In genomic region chr17:80473701-80474100, GRCh38 we compare ENCODE assay signal across 19 cellular contexts. TPM values are rescaled to one million over a fixed set of nuclear protein-coding genes. Genes with fewer than 3 reads are reported as not detected.
A peak's percentile ranks its signal among the peaks of the same experiment; 100 is the strongest.
DNase-seq lines count a peak whose midpoint lies in the region; ATAC-seq lines count a peak whose summit lies in the region.
"Had no signal": no experiment of that assay in that cellular context is flagged by ENCODE, and none has a peak within 500 bp of the region (broad histone marks: within the 10 kb centered on the region; RNA-seq: fewer than 3 reads in every experiment).

No MANE protein-coding gene starts in this region.

- H3K18ac ChIP-seq in neuronal stem cell (ENCODE audit: low read length) (no peak overlapping the region), trophoblast cell (ENCODE audit: low read length) (no peak overlapping the region)

- peak overlapping the region; percentile 70 for H2AK5ac ChIP-seq in neuronal stem cell (ENCODE audit: low read depth, low read length)
- H2AK5ac ChIP-seq in trophoblast cell (ENCODE audit: low read length) = no peak overlapping the region

- H2BK15ac ChIP-seq in neuronal stem cell (ENCODE audit: low read length) = no peak overlapping the region

- intact Hi-C loops in activated T-helper 1 cell treated with anti-CD3 and anti-CD28 coated beads, Interleukin-12 subunit alpha, Interleukin-12 subunit beta, Interleukin-2, Interleukin-4 antibody, amounts not matched to agents 30 ng/mL and 10 ng/mL and 1 ng/mL, durations not matched to agents 14 hours and 24 hours and 36 hours (cut with micrococcal nuclease) = loop anchor here (2.0 kb wide), 1 partner anchor 19 kb away; no protein-coding TSS in a partner anchor

- H3K4me1 Mint-ChIP-seq in activated CD4-positive, alpha-beta T cell treated with anti-CD3 and anti-CD28 coated beads, Interleukin-2, amount 10 ng/mL, durations not matched to agents 7 days and 5 days = peaks cover 46% of the 10 kb centered on the region
- peaks cover 18% of the 10 kb centered on the region for H3K4me1 Mint-ChIP-seq in activated T-helper 1 cell treated with anti-CD3 and anti-CD28 coated beads, Interleukin-12 subunit alpha, Interleukin-12 subunit beta, Interleukin-2, Interleukin-4 antibody, amounts not matched to agents 30 ng/mL and 10 ng/mL and 1 ng/mL, durations not matched to agents 14 hours and 24 hours and 36 hours (ENCODE audit: low read depth)

- H3K14ac ChIP-seq in neuronal stem cell (ENCODE audit: low read length) (no peak overlapping the region), trophoblast cell (ENCODE audit: low read length) (no peak overlapping the region)

- H3K23ac ChIP-seq in neuronal stem cell (ENCODE audit: low read depth, low read length, poor library complexity) (peak overlapping the region; percentile 65), trophoblast cell (ENCODE audit: low read length) (no peak overlapping the region)

- no peak overlapping the region for H3K27ac Mint-ChIP-seq in activated CD4-positive, alpha-beta T cell treated with anti-CD3 and anti-CD28 coated beads, Interleukin-2, amount 10 ng/mL, durations not matched to agents 7 days and 5 days
- H3K27ac Mint-ChIP-seq in activated T-helper 1 cell treated with anti-CD3 and anti-CD28 coated beads, Interleukin-12 subunit alpha, Interleukin-12 subunit beta, Interleukin-2, Interleukin-4 antibody, amounts not matched to agents 30 ng/mL and 10 ng/mL and 1 ng/mL, durations not matched to agents 14 hours and 24 hours and 36 hours = no peak overlapping the region
- H3K27ac Mint-ChIP-seq: CD4-positive, alpha-beta memory T cell; HFFc6 had no signal

- H3K79me1 ChIP-seq in neuronal stem cell (ENCODE audit: low read depth, low read length) = peaks cover 4% of the 10 kb centered on the region
- H3K79me1 ChIP-seq in trophoblast cell (ENCODE audit: low read length) = no peaks in the 10 kb centered on the region

- no peak overlapping the region for H4K12ac ChIP-seq in trophoblast cell (ENCODE audit: low read depth, low read length)

- peak overlapping the region; percentile 81 for H3K4me3 Mint-ChIP-seq in activated CD4-positive, alpha-beta T cell treated with anti-CD3 and anti-CD28 coated beads, Interleukin-2, amount 10 ng/mL, durations not matched to agents 7 days and 5 days
- peak overlapping the region; percentile 30 for H3K4me3 Mint-ChIP-seq in activated T-helper 1 cell treated with anti-CD3 and anti-CD28 coated beads, Interleukin-12 subunit alpha, Interleukin-12 subunit beta, Interleukin-2, Interleukin-4 antibody, amounts not matched to agents 30 ng/mL and 10 ng/mL and 1 ng/mL, durations not matched to agents 14 hours and 24 hours and 36 hours
- H3K4me3 Mint-ChIP-seq: HFFc6 had no signal

- H4K8ac ChIP-seq in neuronal stem cell (ENCODE audit: low read depth, low read length) = no peak overlapping the region
- no peak overlapping the region for H4K8ac ChIP-seq in trophoblast cell (ENCODE audit: low read depth, low read length)

- peaks cover 34 to 98% (median 53%) of the 10 kb centered on the region in 3 experiments for H3K27me3 ChIP-seq in neuronal stem cell (ENCODE audit: control insufficient read depth in 3 of 3, insufficient read depth in 3 of 3, low read depth in 1 of 3, low read length in 3 of 3)
- H3K27me3 ChIP-seq in trophoblast cell (ENCODE audit: insufficient read depth, low read length) = peaks cover 60% of the 10 kb centered on the region

- H3K9ac ChIP-seq in neuronal stem cell (ENCODE audit: low read depth, low read length, poor library complexity) (no peak overlapping the region), trophoblast cell (ENCODE audit: low read length) (no peak overlapping the region)

- WGBS in neuronal stem cell (ENCODE audit: extremely low coverage in 2 of 2, insufficient read length in 2 of 2, insufficient replicate concordance in 1 of 2), 2 donors = no CpG with 5 or more reads among the region's 7 CpGs
- no CpG with 5 or more reads among the region's 7 CpGs for WGBS in trophoblast cell (ENCODE audit: extremely low coverage, insufficient coverage, insufficient read length)

- CTCF ChIA-PET in activated CD4-positive, alpha-beta T cell treated with anti-CD3 and anti-CD28 coated beads, Interleukin-2, amount 10 ng/mL, durations not matched to agents 7 days and 5 days (lab: Charles Lee) = interaction anchor here (0.8 to 1.1 kb wide), 3 partner anchors 19 to 428 kb away, joined by 3 read pairs; no protein-coding TSS in a partner anchor

- H3K79me2 ChIP-seq in trophoblast cell (ENCODE audit: control insufficient read depth, insufficient read depth, low read length, poor library complexity) = no peaks in the 10 kb centered on the region

- H3K9me3 ChIP-seq in neuronal stem cell (replicated peaks in 1 of 2; ENCODE audit: control insufficient read depth in 2 of 2, insufficient read depth in 1 of 2, low read depth in 1 of 2, low read length in 2 of 2) (peaks cover 0 to 3% of the 10 kb centered on the region in 2 donors), trophoblast cell (ENCODE audit: insufficient read depth, low read depth, low read length) (peaks cover 7% of the 10 kb centered on the region)

- H3K4me3 ChIP-seq in neuronal stem cell (ENCODE audit: low read length in 2 of 2) (peak overlapping the region in 1 of 2 donors; percentile 30), trophoblast cell (ENCODE audit: low read depth, low read length) (no peak overlapping the region)
- H3K4me3 ChIP-seq: GM12878, PC-9 had no signal

- no peak for DNase-seq in activated CD4-positive, alpha-beta T cell treated with anti-CD3 and anti-CD28 coated beads, Interleukin-2, amount 10 ng/mL, durations not matched to agents 7 days and 5 days
- no peak for DNase-seq in activated CD4-positive, alpha-beta T cell treated with anti-CD3 and anti-CD28 coated beads for 1 hour
- no peak for DNase-seq in activated T-helper 1 cell treated with anti-CD3 and anti-CD28 coated beads, Interleukin-12 subunit alpha, Interleukin-12 subunit beta, Interleukin-2, Interleukin-4 antibody, amounts not matched to agents 30 ng/mL and 10 ng/mL and 1 ng/mL, durations not matched to agents 14 hours and 24 hours and 36 hours (ENCODE audit: low spot score)
- DNase-seq in neuronal stem cell (ENCODE audit: low spot score) (no peak), NOMO-1 (lab: John Stamatoyannopoulos, UW; ENCODE audit: unreplicated experiment in 2 of 2) (no peak), trophoblast cell (no peak)
- DNase-seq: HFFc6, Karpas-422, MM.1S, NCI-H1092 treated with DMSO at 0.1 percent for 48 hours, NCI-H146, NCI-H2029 treated with DMSO at 0.1 percent for 48 hours, NCI-H2171, NCI-H526, PC-9 had no signal

- H3K36me3 ChIP-seq in neuronal stem cell (replicated peaks in 1 of 2; ENCODE audit: control insufficient read depth in 2 of 2, insufficient read depth in 2 of 2, low read length in 2 of 2) (no peaks in the 10 kb centered on the region), trophoblast cell (ENCODE audit: control insufficient read depth in 1 of 2, insufficient read depth in 2 of 2, low read length in 2 of 2) (no peaks in the 10 kb centered on the region)

- H4K91ac ChIP-seq in neuronal stem cell (ENCODE audit: low read depth, low read length, poor library complexity) (no peak overlapping the region), trophoblast cell (ENCODE audit: low read depth, low read length) (no peak overlapping the region)

- H2AFZ ChIP-seq in neuronal stem cell (ENCODE audit: low read length) (no peak overlapping the region), trophoblast cell (ENCODE audit: insufficient read depth, low read length, poor library complexity) (no peak overlapping the region)
- H2AFZ ChIP-seq: PC-9 had no signal

- H2BK12ac ChIP-seq in neuronal stem cell (ENCODE audit: low read length) (no peak overlapping the region), trophoblast cell (ENCODE audit: low read length) (no peak overlapping the region)

- H3K9me3 Mint-ChIP-seq in activated CD4-positive, alpha-beta T cell treated with anti-CD3 and anti-CD28 coated beads, Interleukin-2, amount 10 ng/mL, durations not matched to agents 7 days and 5 days = no peaks in the 10 kb centered on the region
- no peaks in the 10 kb centered on the region for H3K9me3 Mint-ChIP-seq in activated T-helper 1 cell treated with anti-CD3 and anti-CD28 coated beads, Interleukin-12 subunit alpha, Interleukin-12 subunit beta, Interleukin-2, Interleukin-4 antibody, amounts not matched to agents 30 ng/mL and 10 ng/mL and 1 ng/mL, durations not matched to agents 14 hours and 24 hours and 36 hours
- H3K9me3 Mint-ChIP-seq: CD4-positive, alpha-beta memory T cell; HFFc6; IgD-negative memory B cell had no signal

- peaks cover 10 to 17% of the 10 kb centered on the region in 2 donors for H3K4me1 ChIP-seq in neuronal stem cell (ENCODE audit: control insufficient read depth in 2 of 2, insufficient read depth in 1 of 2, low read depth in 1 of 2, low read length in 2 of 2)
- peaks cover 3 to 4% of the 10 kb centered on the region in 2 experiments for H3K4me1 ChIP-seq in trophoblast cell (ENCODE audit: control insufficient read depth in 1 of 2, insufficient read depth in 2 of 2, low read length in 2 of 2)

- H2BK120ac ChIP-seq in neuronal stem cell (ENCODE audit: low read depth, low read length) = no peak overlapping the region
- no peak overlapping the region for H2BK120ac ChIP-seq in trophoblast cell (ENCODE audit: insufficient read depth, low read length, poor library complexity)

- ATAC-seq in HG03442 (IDR thresholded peaks at IDR 0.05; ENCODE audit: unreplicated experiment) = no peak
- ATAC-seq: GM12878 had no signal

- no peak overlapping the region for H3K4me2 ChIP-seq in neuronal stem cell (ENCODE audit: insufficient read depth, low read length, poor library complexity, severe bottlenecking)
- no peak overlapping the region for H3K4me2 ChIP-seq in trophoblast cell (ENCODE audit: low read length)

- H2BK5ac ChIP-seq in neuronal stem cell (ENCODE audit: low read length) = no peak overlapping the region
- no peak overlapping the region for H2BK5ac ChIP-seq in trophoblast cell (ENCODE audit: low read depth, low read length, poor library complexity)

- peaks cover 21% of the 10 kb centered on the region for H3K27me3 Mint-ChIP-seq in activated CD4-positive, alpha-beta T cell treated with anti-CD3 and anti-CD28 coated beads, Interleukin-2, amount 10 ng/mL, durations not matched to agents 7 days and 5 days
- peaks cover 24% of the 10 kb centered on the region for H3K27me3 Mint-ChIP-seq in activated T-helper 1 cell treated with anti-CD3 and anti-CD28 coated beads, Interleukin-12 subunit alpha, Interleukin-12 subunit beta, Interleukin-2, Interleukin-4 antibody, amounts not matched to agents 30 ng/mL and 10 ng/mL and 1 ng/mL, durations not matched to agents 14 hours and 24 hours and 36 hours (ENCODE audit: insufficient read depth)

- peaks cover 34% of the 10 kb centered on the region for H3K36me3 Mint-ChIP-seq in activated CD4-positive, alpha-beta T cell treated with anti-CD3 and anti-CD28 coated beads, Interleukin-2, amount 10 ng/mL, durations not matched to agents 7 days and 5 days (ENCODE audit: low read depth)
- H3K36me3 Mint-ChIP-seq in activated T-helper 1 cell treated with anti-CD3 and anti-CD28 coated beads, Interleukin-12 subunit alpha, Interleukin-12 subunit beta, Interleukin-2, Interleukin-4 antibody, amounts not matched to agents 30 ng/mL and 10 ng/mL and 1 ng/mL, durations not matched to agents 14 hours and 24 hours and 36 hours (ENCODE audit: low read depth) = peaks cover 21% of the 10 kb centered on the region
- H3K36me3 Mint-ChIP-seq: CD4-positive, alpha-beta memory T cell; IgD-negative memory B cell had no signal

- H3K27ac ChIP-seq in neuronal stem cell (replicated peaks; ENCODE audit: low read length) (no peak overlapping the region), trophoblast cell (ENCODE audit: low read depth, low read length) (no peak overlapping the region)
- H3K27ac ChIP-seq: PC-9 had no signal

- H3K4ac ChIP-seq in neuronal stem cell (ENCODE audit: low read length) = no peak overlapping the region
- H3K4ac ChIP-seq in trophoblast cell (ENCODE audit: low read depth, low read length) = no peak overlapping the region

- POLR2A ChIA-PET in activated CD4-positive, alpha-beta T cell treated with anti-CD3 and anti-CD28 coated beads, Interleukin-2, amount 10 ng/mL, durations not matched to agents 7 days and 5 days (lab: Charles Lee) = no interaction called here

RNA-seq across cellular contexts. Expression of gene NPTX1, which starts 2.7 kb away (rescaled TPM):
- 10 to 100 TPM; 85.8 to 86.1 TPM for total RNA-seq in activated CD4-positive, alpha-beta T cell treated with anti-CD3 and anti-CD28 coated beads, Interleukin-2, amount 10 ng/mL, durations not matched to agents 7 days and 5 days
- 23.4 and 24.2 TPM in 2 replicates for total RNA-seq in activated T-helper 1 cell treated with anti-CD3 and anti-CD28 coated beads, Interleukin-12 subunit alpha, Interleukin-12 subunit beta, Interleukin-2, Interleukin-4 antibody, amounts not matched to agents 30 ng/mL and 10 ng/mL and 1 ng/mL, durations not matched to agents 14 hours and 24 hours and 36 hours
- polyA plus RNA-seq in neuronal stem cell (2013, experiment 1 of 2) = 0.43 TPM
- 0.35 TPM for polyA plus RNA-seq in neuronal stem cell (2013, experiment 2 of 2)
- polyA plus RNA-seq in trophoblast cell (2013) = 0.06 and 0.14 TPM in 2 replicates
- total RNA-seq: CD4-positive, alpha-beta memory T cell; GM12878 had no signal
- polyA plus RNA-seq: GM12878, IgD-negative memory B cell had no signal

RNA-seq across cellular contexts. Expression of gene ENDOV, which starts 58.7 kb away (rescaled TPM):
- 10 to 100 TPM; 16.6 to 17.1 TPM for total RNA-seq in activated CD4-positive, alpha-beta T cell treated with anti-CD3 and anti-CD28 coated beads, Interleukin-2, amount 10 ng/mL, durations not matched to agents 7 days and 5 days
- total RNA-seq in activated T-helper 1 cell treated with anti-CD3 and anti-CD28 coated beads, Interleukin-12 subunit alpha, Interleukin-12 subunit beta, Interleukin-2, Interleukin-4 antibody, amounts not matched to agents 30 ng/mL and 10 ng/mL and 1 ng/mL, durations not matched to agents 14 hours and 24 hours and 36 hours = 15.6 and 16.9 TPM in 2 replicates
- 24.9 TPM for polyA plus RNA-seq in neuronal stem cell (2013, experiment 1 of 2)
- polyA plus RNA-seq in neuronal stem cell (2013, experiment 2 of 2) = 22.9 TPM
- polyA plus RNA-seq in trophoblast cell (2013) = 18.5 and 18.8 TPM in 2 replicates
